ENCODE assay signal across 8 cellular contexts in the genomic region with DNA sequence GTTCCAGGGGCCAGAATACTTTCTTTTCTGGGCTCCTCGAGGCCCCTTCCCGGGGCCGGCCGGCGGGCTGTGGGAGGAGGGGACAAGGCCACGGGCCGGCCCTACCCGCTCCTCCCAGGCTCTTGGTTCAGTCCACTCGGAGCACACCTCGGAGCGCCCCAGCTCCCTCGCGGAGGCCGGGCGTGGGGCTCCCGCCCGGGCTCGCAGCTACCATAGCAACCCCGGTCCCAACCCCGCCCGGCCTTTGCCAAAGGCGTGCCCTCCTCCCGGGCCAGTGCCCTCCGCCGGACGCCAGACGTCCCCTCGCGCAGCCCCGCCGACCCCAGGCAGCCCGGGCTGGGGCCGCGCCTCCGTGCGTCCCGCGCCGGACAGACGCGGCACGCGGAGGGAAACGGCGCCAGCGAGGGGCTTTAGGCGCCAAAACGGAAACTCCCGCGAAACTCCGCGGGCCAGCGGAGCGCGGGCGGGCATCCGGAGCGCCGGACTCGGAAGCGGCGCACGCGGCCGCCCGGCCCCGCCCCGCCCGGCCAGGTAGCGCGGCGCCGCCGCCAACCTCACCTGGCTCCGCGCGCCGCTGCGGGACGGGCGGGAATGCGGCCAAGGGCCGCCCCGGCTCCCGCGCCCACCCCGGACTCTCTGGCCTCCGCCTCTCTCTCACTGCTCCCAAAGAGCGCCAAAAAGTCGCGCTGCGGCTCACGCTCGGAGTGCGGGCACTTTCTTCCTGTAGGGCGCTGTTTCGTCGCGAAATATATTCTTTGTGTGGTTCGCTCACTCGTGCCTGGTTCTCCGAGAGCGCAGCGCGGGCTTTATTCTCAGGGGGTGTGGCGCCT. TPM values are rescaled to one million over a fixed set of nuclear protein-coding genes. Genes with fewer than 3 reads are reported as not detected.
DNase-seq lines count a peak whose midpoint lies in the region; ATAC-seq and TF ChIP-seq lines count a peak whose summit lies in the region.

No MANE protein-coding gene starts in this region.

- no peak for DNase-seq in AG04449 (ENCODE audit: low read depth, low spot score)
- DNase-seq in NCI-H2196 treated with DMSO at 0.1 percent for 48 hours (lab: John Stamatoyannopoulos, UW; ENCODE audit: unreplicated experiment), result peak; percentile 18
- peak; percentile 44 for DNase-seq in activated CD8-positive, alpha-beta T cell treated with anti-CD3 and anti-CD28 coated beads for 36 hours
- DNase-seq in endothelial cell (ENCODE audit: low spot score), result peak; percentile 35
- peak; percentile 91 for DNase-seq in mesenteric fat pad (ENCODE audit: low spot score)

- no peaks in the 10 kb centered on the region for H3K9me3 Mint-ChIP-seq in activated CD8-positive, alpha-beta T cell treated with anti-CD3 and anti-CD28 coated beads for 36 hours
- no peaks in the 10 kb centered on the region for H3K9me3 Mint-ChIP-seq in endothelial cell (ENCODE audit: unreplicated experiment)
- no peaks in the 10 kb centered on the region for H3K9me3 Mint-ChIP-seq in stimulated activated memory B cell treated with anti-CD40 and anti-IgM and Interleukin-4, amounts not matched to agents 10 μg/mL and 1 μg/mL and 100 μg/mL, for 72 hours

- ATAC-seq in GM18861 (IDR thresholded peaks at IDR 0.05; ENCODE audit: unreplicated experiment) (peak; percentile 32), HG03045 (IDR thresholded peaks at IDR 0.05; ENCODE audit: unreplicated experiment) (peak; percentile 79)
- peak; percentile 44 for ATAC-seq in activated CD8-positive, alpha-beta T cell treated with anti-CD3 and anti-CD28 coated beads for 36 hours
- peak; percentile 89 for ATAC-seq in stimulated activated memory B cell treated with anti-CD40 and anti-IgM and Interleukin-4, amounts not matched to agents 10 μg/mL and 1 μg/mL and 100 μg/mL, for 72 hours

- POLR2A ChIA-PET in AG04449 (lab: Yijun Ruan, JAX), result no interaction called here
- POLR2A ChIA-PET in activated CD8-positive, alpha-beta T cell treated with anti-CD3 and anti-CD28 coated beads for 36 hours (lab: Charles Lee), result interaction anchor here (0.6 to 2.0 kb wide), 3 partner anchors 8 to 251 kb away, joined by 3 to 5 read pairs (median 3); no protein-coding TSS in a partner anchor

- peak overlapping the region; percentile 98 for H3K27ac Mint-ChIP-seq in activated CD8-positive, alpha-beta T cell treated with anti-CD3 and anti-CD28 coated beads for 36 hours
- H3K27ac Mint-ChIP-seq in endothelial cell (ENCODE audit: unreplicated experiment), result no peak overlapping the region
- peak overlapping the region; percentile 99 for H3K27ac Mint-ChIP-seq in stimulated activated memory B cell treated with anti-CD40 and anti-IgM and Interleukin-4, amounts not matched to agents 10 μg/mL and 1 μg/mL and 100 μg/mL, for 72 hours

- CTCF ChIA-PET in AG04449 (lab: Yijun Ruan, JAX), result no interaction called here
- CTCF ChIA-PET in activated CD8-positive, alpha-beta T cell treated with anti-CD3 and anti-CD28 coated beads for 36 hours (lab: Charles Lee), result interaction anchor here (1.3 kb wide), 1 partner anchor 124 kb away, joined by 3 read pairs; no protein-coding TSS in a partner anchor

- no peaks in the 10 kb centered on the region for H3K27me3 Mint-ChIP-seq in activated CD8-positive, alpha-beta T cell treated with anti-CD3 and anti-CD28 coated beads for 36 hours
- H3K27me3 Mint-ChIP-seq in endothelial cell (ENCODE audit: unreplicated experiment), result peaks cover 5% of the 10 kb centered on the region
- no peaks in the 10 kb centered on the region for H3K27me3 Mint-ChIP-seq in stimulated activated memory B cell treated with anti-CD40 and anti-IgM and Interleukin-4, amounts not matched to agents 10 μg/mL and 1 μg/mL and 100 μg/mL, for 72 hours

- H3K36me3 Mint-ChIP-seq in activated CD8-positive, alpha-beta T cell treated with anti-CD3 and anti-CD28 coated beads for 36 hours (ENCODE audit: low read depth), result no peaks in the 10 kb centered on the region
- H3K36me3 Mint-ChIP-seq in endothelial cell (ENCODE audit: low read depth, unreplicated experiment), result no peaks in the 10 kb centered on the region
- no peaks in the 10 kb centered on the region for H3K36me3 Mint-ChIP-seq in stimulated activated memory B cell treated with anti-CD40 and anti-IgM and Interleukin-4, amounts not matched to agents 10 μg/mL and 1 μg/mL and 100 μg/mL, for 72 hours

- H3K4me3 ChIP-seq in AG04449 (ENCODE audit: low read depth, low read length), result peak overlapping the region; percentile 61

- H3K4me1 Mint-ChIP-seq in activated CD8-positive, alpha-beta T cell treated with anti-CD3 and anti-CD28 coated beads for 36 hours (ENCODE audit: low read depth), result peaks cover 38% of the 10 kb centered on the region
- no peaks in the 10 kb centered on the region for H3K4me1 Mint-ChIP-seq in endothelial cell (ENCODE audit: unreplicated experiment)
- peaks cover 25% of the 10 kb centered on the region for H3K4me1 Mint-ChIP-seq in stimulated activated memory B cell treated with anti-CD40 and anti-IgM and Interleukin-4, amounts not matched to agents 10 μg/mL and 1 μg/mL and 100 μg/mL, for 72 hours

- intact Hi-C loops in activated CD8-positive, alpha-beta T cell treated with anti-CD3 and anti-CD28 coated beads for 36 hours (cut with micrococcal nuclease), result loop anchor here (10.0 kb wide), 2 partner anchors 275 to 465 kb away; partner anchors contain the start of genes RAP2C and STK26

- TF ChIP-seq CTCF in AG04449 (IDR thresholded peaks at IDR 0.05; ENCODE audit: insufficient read depth, low read length, missing control alignments) (no peak), endothelial cell (IDR thresholded peaks at IDR 0.05; ENCODE audit: unreplicated experiment) (no peak)
- no peak for TF ChIP-seq CTCF in activated CD8-positive, alpha-beta T cell treated with anti-CD3 and anti-CD28 coated beads for 36 hours (IDR thresholded peaks at IDR 0.05)

- peak overlapping the region; percentile 88 for H3K4me3 Mint-ChIP-seq in activated CD8-positive, alpha-beta T cell treated with anti-CD3 and anti-CD28 coated beads for 36 hours
- peak overlapping the region; percentile 89 for H3K4me3 Mint-ChIP-seq in endothelial cell (ENCODE audit: unreplicated experiment)
- H3K4me3 Mint-ChIP-seq in stimulated activated memory B cell treated with anti-CD40 and anti-IgM and Interleukin-4, amounts not matched to agents 10 μg/mL and 1 μg/mL and 100 μg/mL, for 72 hours, result peak overlapping the region; percentile 99

RNA-seq across cellular contexts. Expression of gene MBNL3, which starts 0.6 kb away (rescaled TPM):
- 10 to 100 TPM; 19.8 to 23.3 TPM for total RNA-seq in activated CD8-positive, alpha-beta T cell treated with anti-CD3 and anti-CD28 coated beads for 36 hours
- total RNA-seq in endothelial cell (ENCODE audit: unreplicated experiment), result 10.4 TPM
- total RNA-seq in mesenteric fat pad, result 14.6 TPM

Comparison
In these comparisons a context has a peak if more than half of its experiments do, and no peak if none do; other contexts are left out.
1. ATAC-seq: peak in every context shown above with its lines; median percentile 89 in stimulated activated memory B cell treated with anti-CD40 and anti-IgM and Interleukin-4, amounts not matched to agents 10 μg/mL and 1 μg/mL and 100 μg/mL, for 72 hours; 79 in HG03045; 44 in activated CD8-positive, alpha-beta T cell treated with anti-CD3 and anti-CD28 coated beads for 36 hours; 32 in GM18861.